27 cellular contexts compared by ENCODE assay signal in genomic region chr5:18037718-18038117, GRCh38.
"Had no signal": no experiment of that assay in that cellular context is flagged by ENCODE, and none has a peak within 500 bp of the region (broad histone marks: within the 10 kb centered on the region; RNA-seq: fewer than 3 reads in every experiment).

No MANE protein-coding gene starts in this region.

- H3K9me3 ChIP-seq: ovary, prostate gland, right atrium auricular region, right lobe of liver, sigmoid colon, stomach, thoracic aorta, thyroid gland, tibial nerve, upper lobe of left lung, vagina had no signal

- H3K4me3 ChIP-seq: neural progenitor cell, ovary, prostate gland, right atrium auricular region, right lobe of liver, sigmoid colon, stomach, thoracic aorta, thyroid gland, tibial nerve, upper lobe of left lung, vagina had no signal

- DNase-seq: natural killer cell; occipital lobe; ovary; retina; right lobe of liver; sigmoid colon; small intestine; stimulated activated CD4-positive, alpha-beta T cell treated with anti-CD3 and anti-CD28 coated beads, Interleukin-15, amount 100 ng/mL, for 24 hours; stimulated activated CD4-positive, alpha-beta T cell treated with anti-CD3 and anti-CD28 coated beads, Interleukin-2, amount 100 ng/mL, for 24 hours; stimulated activated CD4-positive, alpha-beta T cell treated with anti-CD3 and anti-CD28 coated beads, Interleukin-2, amount 100 ng/mL, for 48 hours; stimulated activated CD4-positive, alpha-beta T cell treated with anti-CD3 and anti-CD28 coated beads, Interleukin-4, amount 100 ng/mL, for 24 hours; stimulated activated naive B cell treated with anti-CD40 and anti-IgM and Interleukin-4, amounts not matched to agents 10 μg/mL and 1 μg/mL and 100 μg/mL, for 72 hours; stimulated activated naive CD4-positive, alpha-beta T cell treated with Interleukin-2 at 50 U/mL for 16 hours; stomach; thyroid gland; trophoblast cell; upper lobe of left lung had no signal

- H3K27me3 Mint-ChIP-seq: stimulated activated naive B cell treated with anti-CD40 and anti-IgM and Interleukin-4, amounts not matched to agents 10 μg/mL and 1 μg/mL and 100 μg/mL, for 72 hours; stimulated activated naive CD8-positive, alpha-beta T cell treated with anti-CD3 and anti-CD28 coated beads, Interleukin-15, Interleukin-2, amounts not matched to agents 100 ng/mL and 50 ng/mL, for 24 hours had no signal

- FAIRE-seq: small intestine, urothelium cell line had no signal

- ATAC-seq: natural killer cell; right lobe of liver; stimulated activated effector memory CD8-positive, alpha-beta T cell treated with anti-CD3 and anti-CD28 coated beads, Interleukin-12 subunit alpha, Interleukin-12 subunit beta, amount 100 ng/mL, for 72 hours; stimulated activated naive B cell treated with anti-CD40 and anti-IgM and Interleukin-4, amounts not matched to agents 10 μg/mL and 1 μg/mL and 100 μg/mL, for 72 hours had no signal

- H3K27me3 ChIP-seq: neural progenitor cell, ovary, right atrium auricular region, right lobe of liver, sigmoid colon, stomach, thyroid gland, tibial nerve, upper lobe of left lung, vagina had no signal

- H3K4me2 ChIP-seq: neural progenitor cell had no signal

- H3K36me3 ChIP-seq: neural progenitor cell, ovary, prostate gland, right atrium auricular region, right lobe of liver, sigmoid colon, stomach, thoracic aorta, thyroid gland, tibial nerve, upper lobe of left lung, vagina had no signal

- H3K27ac ChIP-seq: neural progenitor cell, ovary, prostate gland, right atrium auricular region, right lobe of liver, sigmoid colon, stomach, thoracic aorta, thyroid gland, tibial nerve, upper lobe of left lung, vagina had no signal

- H3K4me3 Mint-ChIP-seq: natural killer cell; nephron; neural progenitor cell; stimulated activated effector memory CD8-positive, alpha-beta T cell treated with anti-CD3 and anti-CD28 coated beads, Interleukin-12 subunit alpha, Interleukin-12 subunit beta, amount 100 ng/mL, for 72 hours; stimulated activated naive B cell treated with anti-CD40 and anti-IgM and Interleukin-4, amounts not matched to agents 10 μg/mL and 1 μg/mL and 100 μg/mL, for 72 hours; stimulated activated naive CD8-positive, alpha-beta T cell treated with anti-CD3 and anti-CD28 coated beads, Interleukin-15, Interleukin-2, amounts not matched to agents 100 ng/mL and 50 ng/mL, for 24 hours had no signal

- H3K4me1 ChIP-seq: neural progenitor cell, prostate gland, right atrium auricular region, right lobe of liver, sigmoid colon, stomach, thyroid gland, tibial nerve, upper lobe of left lung, vagina had no signal

- H3K9me3 Mint-ChIP-seq: stimulated activated naive B cell treated with anti-CD40 and anti-IgM and Interleukin-4, amounts not matched to agents 10 μg/mL and 1 μg/mL and 100 μg/mL, for 72 hours had no signal

- H3K9ac ChIP-seq: neural progenitor cell had no signal

- H3K27ac Mint-ChIP-seq: natural killer cell; nephron; neural progenitor cell; stimulated activated effector memory CD8-positive, alpha-beta T cell treated with anti-CD3 and anti-CD28 coated beads, Interleukin-12 subunit alpha, Interleukin-12 subunit beta, amount 100 ng/mL, for 72 hours; stimulated activated naive B cell treated with anti-CD40 and anti-IgM and Interleukin-4, amounts not matched to agents 10 μg/mL and 1 μg/mL and 100 μg/mL, for 72 hours; stimulated activated naive CD8-positive, alpha-beta T cell treated with anti-CD3 and anti-CD28 coated beads, Interleukin-15, Interleukin-2, amounts not matched to agents 100 ng/mL and 50 ng/mL, for 24 hours had no signal

- H3K4me1 Mint-ChIP-seq: natural killer cell; nephron; neural progenitor cell; stimulated activated effector memory CD8-positive, alpha-beta T cell treated with anti-CD3 and anti-CD28 coated beads, Interleukin-12 subunit alpha, Interleukin-12 subunit beta, amount 100 ng/mL, for 72 hours; stimulated activated naive B cell treated with anti-CD40 and anti-IgM and Interleukin-4, amounts not matched to agents 10 μg/mL and 1 μg/mL and 100 μg/mL, for 72 hours had no signal

- H3K36me3 Mint-ChIP-seq: natural killer cell; neural progenitor cell; stimulated activated effector memory CD8-positive, alpha-beta T cell treated with anti-CD3 and anti-CD28 coated beads, Interleukin-12 subunit alpha, Interleukin-12 subunit beta, amount 100 ng/mL, for 72 hours; stimulated activated naive B cell treated with anti-CD40 and anti-IgM and Interleukin-4, amounts not matched to agents 10 μg/mL and 1 μg/mL and 100 μg/mL, for 72 hours had no signal

- H2AFZ ChIP-seq: neural progenitor cell had no signal
